In the genomic region with DNA sequence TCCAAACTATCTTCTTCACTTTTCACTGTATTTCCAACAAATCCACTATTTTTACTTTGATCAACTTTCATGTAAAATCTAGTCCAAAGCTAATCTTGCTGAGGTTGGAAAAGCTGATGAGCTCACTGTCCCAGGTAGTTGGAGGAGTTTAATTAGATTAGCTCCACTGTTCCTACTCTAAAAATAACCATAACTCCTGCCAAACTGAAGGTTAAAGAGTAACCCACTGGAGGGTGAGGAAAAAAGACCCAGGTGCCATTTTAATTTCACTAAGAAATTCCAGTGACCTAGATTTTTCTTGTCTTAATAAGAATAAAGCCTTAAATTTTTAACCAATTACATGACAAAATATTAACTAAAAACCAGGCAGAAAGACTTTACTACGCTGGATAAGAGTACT, we compare ENCODE assay signal across 21 cellular contexts. TPM values are rescaled to one million over a fixed set of nuclear protein-coding genes. Genes with fewer than 3 reads are reported as not detected.
A peak's percentile ranks its signal among the peaks of the same experiment; 100 is the strongest.
DNase-seq lines count a peak whose midpoint lies in the region; ATAC-seq, FAIRE-seq and TF ChIP-seq lines count a peak whose summit lies in the region.
"Had no signal": no experiment of that assay in that cellular context is flagged by ENCODE, and none has a peak within 500 bp of the region (broad histone marks: within the 10 kb centered on the region; RNA-seq: fewer than 3 reads in every experiment).

No MANE protein-coding gene starts in this region.

- DNase-seq in left ventricle myocardium inferior (no peak), D721Med (ENCODE audit: insufficient read length, low spot score) (no peak), AG20443 (ENCODE audit: low spot score) (no peak), frontal cortex (ENCODE audit: low spot score in 2 of 2) (no peak)
- DNase-seq: ACHN, COR-L47, DMS153, IMR-90, MV-4-11, NCI-H1417 treated with DMSO at 0.1 percent for 48 hours, NCI-H1930, NCI-H446, NCI-H69, PC-3 had no signal

- peaks cover 78% of the 10 kb centered on the region for H3K79me2 ChIP-seq in KMS-11 (ENCODE audit: insufficient read depth, low read depth)

- peak overlapping the region; percentile 0; the same call in 1 of the 2 replicates for H3K4me2 ChIP-seq in KMS-11

- H3K4me1 ChIP-seq in KMS-11 (ENCODE audit: low read depth, poor library complexity, severe bottlenecking) (peaks cover 70% of the 10 kb centered on the region), left ventricle myocardium inferior (peaks cover 79% of the 10 kb centered on the region)

- H3K27me3 Mint-ChIP-seq in nephron (ENCODE audit: low read depth) = no peaks in the 10 kb centered on the region

- no peak overlapping the region for H3K4me3 ChIP-seq in KMS-11 (IDR thresholded peaks at IDR 0.05; ENCODE audit: insufficient read depth, low read depth, low read length)
- H3K4me3 ChIP-seq in left ventricle myocardium inferior = no peak overlapping the region

- H3K27me3 ChIP-seq in KMS-11 (ENCODE audit: insufficient read depth, low read depth) (no peaks in the 10 kb centered on the region), left ventricle myocardium inferior (ENCODE audit: low read depth) (no peaks in the 10 kb centered on the region)

- no peak overlapping the region for H2AFZ ChIP-seq in KMS-11 (ENCODE audit: low read depth)

- H4K20me1 ChIP-seq in KMS-11 (ENCODE audit: insufficient read depth) = no peaks in the 10 kb centered on the region; the same call in 1 of the 2 replicates

- peak overlapping the region; percentile 87 to 94 (median 89) for H3K27ac Mint-ChIP-seq in nephron

- TF ChIP-seq CTCF in 22Rv1 (IDR thresholded peaks at IDR 0.05) = no peak
- no peak for TF ChIP-seq CTCF in KMS-11 (conservative IDR thresholded peaks at IDR 0.05; ENCODE audit: low read depth, low read length)
- no peak for TF ChIP-seq CTCF in left ventricle myocardium inferior (IDR thresholded peaks at IDR 0.05; ENCODE audit: borderline replicate concordance)
- no peak for TF ChIP-seq CTCF in nephron (IDR thresholded peaks at IDR 0.05; ENCODE audit: unreplicated experiment in 3 of 3)
- no peak for TF ChIP-seq CTCF in D721Med (IDR thresholded peaks at IDR 0.05; ENCODE audit: insufficient read depth, missing control alignments)

- FAIRE-seq in D721Med (lab: Jason Lieb, UNC) (no peak), frontal cortex (lab: Jason Lieb, UNC) (no peak)
- FAIRE-seq: H54 had no signal

- peak overlapping the region; percentile 40 for H3K27ac ChIP-seq in 22Rv1
- H3K27ac ChIP-seq in KMS-11 = no peak overlapping the region
- peak overlapping the region; percentile 71 for H3K27ac ChIP-seq in left ventricle myocardium inferior (replicated peaks)

- H3K9me3 Mint-ChIP-seq in nephron = no peaks in the 10 kb centered on the region

- peak overlapping the region in 1 of 3 experiments; percentile 19 for H3K4me3 Mint-ChIP-seq in nephron

- ATAC-seq in GM18868 (IDR thresholded peaks at IDR 0.05; ENCODE audit: unreplicated experiment) = no peak
- ATAC-seq: PC-3 had no signal

- H3K36me3 ChIP-seq in KMS-11 (ENCODE audit: insufficient read depth) (no peaks in the 10 kb centered on the region), left ventricle myocardium inferior (peaks cover 5% of the 10 kb centered on the region)

- H3K9me3 ChIP-seq in left ventricle myocardium inferior (replicated peaks) = no peaks in the 10 kb centered on the region

- no peak overlapping the region for H3K9ac ChIP-seq in KMS-11

- intact Hi-C loops in left ventricle myocardium inferior (cut with micrococcal nuclease) = no loop called here

- H3K4me1 Mint-ChIP-seq in nephron = peaks cover 46% of the 10 kb centered on the region

- H3K36me3 Mint-ChIP-seq in nephron (ENCODE audit: low read depth) = peaks cover 33% of the 10 kb centered on the region

RNA-seq across cellular contexts. Expression of a gene that starts 15.3 kb away (rescaled TPM):
- total RNA-seq in left ventricle myocardium inferior (162 TPM), frontal cortex (38.3 TPM)

RNA-seq across cellular contexts. Expression of a gene that starts 37.9 kb away (rescaled TPM):
- total RNA-seq in left ventricle myocardium inferior (97.6 TPM), frontal cortex (24.1 TPM)

RNA-seq across cellular contexts. Expression of a gene that starts 41.9 kb away (rescaled TPM):
- total RNA-seq in left ventricle myocardium inferior (280 TPM), frontal cortex (84.4 TPM)

RNA-seq across cellular contexts. Expression of a gene that starts 56.7 kb away (rescaled TPM):
- total RNA-seq in left ventricle myocardium inferior (39.2 TPM), frontal cortex (4.9 TPM)
- total RNA-seq: HT-29, LHCN-M2, PC-3 had no signal
